ENCODE assay signal across 18 cellular contexts in the genomic region with DNA sequence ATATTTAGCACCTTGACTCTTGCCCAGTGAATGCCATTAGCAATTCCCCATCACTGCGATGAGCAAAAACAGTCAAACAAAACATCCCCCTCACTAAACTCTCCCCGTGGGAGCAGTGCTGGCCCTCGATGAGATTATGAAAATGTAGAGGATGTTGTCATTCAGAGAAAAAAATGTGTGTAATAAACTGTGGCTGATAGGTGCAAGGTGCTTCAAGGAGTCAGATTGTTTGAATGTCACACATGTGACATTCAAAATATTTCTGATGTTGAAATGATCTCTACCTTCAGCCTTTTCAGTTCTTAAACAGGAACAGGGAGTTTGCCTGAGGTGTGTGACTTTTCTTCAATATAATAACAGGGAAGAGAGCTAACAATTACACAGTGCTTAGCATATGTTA.
DNase-seq lines count a peak whose midpoint lies in the region; ATAC-seq and TF ChIP-seq lines count a peak whose summit lies in the region.
"Had no signal": no experiment of that assay in that cellular context is flagged by ENCODE, and none has a peak within 500 bp of the region (broad histone marks: within the 10 kb centered on the region; RNA-seq: fewer than 3 reads in every experiment).

No MANE protein-coding gene starts in this region.

- peaks cover 3% of the 10 kb centered on the region for H3K4me1 ChIP-seq in lower lobe of right lung
- H3K4me1 ChIP-seq in upper lobe of right lung: peaks cover 4% of the 10 kb centered on the region
- H3K4me1 ChIP-seq: Caco-2 had no signal

- H3K4me3 Mint-ChIP-seq in activated CD4-positive, alpha-beta T cell treated with anti-CD3 and anti-CD28 coated beads, Interleukin-2, amount 10 ng/mL, durations not matched to agents 24 days and 14 days: no peak overlapping the region
- H3K4me3 Mint-ChIP-seq: B cell; CD4-positive, alpha-beta T cell; CD8-positive, alpha-beta T cell had no signal

- no peaks in the 10 kb centered on the region for H3K36me3 Mint-ChIP-seq in activated CD4-positive, alpha-beta T cell treated with anti-CD3 and anti-CD28 coated beads, Interleukin-2, amount 10 ng/mL, durations not matched to agents 24 days and 14 days (ENCODE audit: low read depth)
- H3K36me3 Mint-ChIP-seq: CD8-positive, alpha-beta T cell had no signal

- no peaks in the 10 kb centered on the region for H3K36me3 ChIP-seq in lower lobe of right lung
- H3K36me3 ChIP-seq in upper lobe of right lung: no peaks in the 10 kb centered on the region
- H3K36me3 ChIP-seq: BLaER1 treated with 17β-estradiol and CSF1 and Interleukin-3, amounts not matched to agents 10 nM and 100 nM had no signal

- no peaks in the 10 kb centered on the region for H3K9me3 Mint-ChIP-seq in activated CD4-positive, alpha-beta T cell treated with anti-CD3 and anti-CD28 coated beads, Interleukin-2, amount 10 ng/mL, durations not matched to agents 24 days and 14 days
- H3K9me3 Mint-ChIP-seq: CD4-positive, alpha-beta T cell; CD8-positive, alpha-beta T cell had no signal

- no peak for TF ChIP-seq CTCF in lower lobe of right lung (IDR thresholded peaks at IDR 0.05)
- no peak for TF ChIP-seq CTCF in upper lobe of right lung (IDR thresholded peaks at IDR 0.05)

- intact Hi-C loops in activated CD4-positive, alpha-beta T cell treated with anti-CD3 and anti-CD28 coated beads, Interleukin-2, amount 10 ng/mL, durations not matched to agents 24 days and 14 days (cut with micrococcal nuclease): no loop called here
- intact Hi-C loops in lower lobe of right lung (cut with DNase I): no loop called here
- intact Hi-C loops in upper lobe of right lung (cut with DNase I): no loop called here

- H3K27me3 Mint-ChIP-seq in activated CD4-positive, alpha-beta T cell treated with anti-CD3 and anti-CD28 coated beads, Interleukin-2, amount 10 ng/mL, durations not matched to agents 24 days and 14 days: no peaks in the 10 kb centered on the region

- H3K4me3 ChIP-seq in lower lobe of right lung: no peak overlapping the region
- H3K4me3 ChIP-seq in upper lobe of right lung: no peak overlapping the region
- H3K4me3 ChIP-seq: A549; BLaER1 treated with 17β-estradiol and CSF1 and Interleukin-3, amounts not matched to agents 10 nM and 100 nM had no signal

- H3K27me3 ChIP-seq in lower lobe of right lung (ENCODE audit: low read depth) (no peaks in the 10 kb centered on the region), upper lobe of right lung (no peaks in the 10 kb centered on the region)
- H3K27me3 ChIP-seq: BLaER1 treated with 17β-estradiol and CSF1 and Interleukin-3, amounts not matched to agents 10 nM and 100 nM had no signal

- H3K9me3 ChIP-seq in lower lobe of right lung: no peaks in the 10 kb centered on the region
- H3K9me3 ChIP-seq in upper lobe of right lung: no peaks in the 10 kb centered on the region
- H3K9me3 ChIP-seq: A549; BLaER1 treated with 17β-estradiol and CSF1 and Interleukin-3, amounts not matched to agents 10 nM and 100 nM; Caco-2 had no signal

- no peak for TF ChIP-seq POLR2A in erythroblast (IDR thresholded peaks at IDR 0.05; ENCODE audit: low read length)

- H3K27ac Mint-ChIP-seq in activated CD4-positive, alpha-beta T cell treated with anti-CD3 and anti-CD28 coated beads, Interleukin-2, amount 10 ng/mL, durations not matched to agents 24 days and 14 days: no peak overlapping the region
- H3K27ac Mint-ChIP-seq: B cell; CD4-positive, alpha-beta T cell; CD8-positive, alpha-beta T cell had no signal

- H3K27ac ChIP-seq in lower lobe of right lung: no peak overlapping the region
- H3K27ac ChIP-seq in upper lobe of right lung: no peak overlapping the region
- H3K27ac ChIP-seq: 22Rv1; A549; BLaER1 treated with 17β-estradiol and CSF1 and Interleukin-3, amounts not matched to agents 10 nM and 100 nM; C4-2B had no signal

- peak; percentile 37 for DNase-seq in activated CD4-positive, alpha-beta T cell treated with anti-CD3 and anti-CD28 coated beads, Interleukin-2, amount 10 ng/mL, durations not matched to agents 24 days and 14 days
- no peak for DNase-seq in activated CD4-positive, alpha-beta T cell treated with anti-CD3 and anti-CD28 coated beads, Interleukin-2, amount 50 U/mL, for 4 hours
- DNase-seq in lower lobe of right lung (no peak), upper lobe of right lung (no peak), erythroblast (lab: John Stamatoyannopoulos, UW) (no peak)
- DNase-seq: AML-193; Caco-2; Calu3; CD4-positive, alpha-beta T cell; CD8-positive, alpha-beta T cell; DMS79 treated with DMSO at 0.1 percent for 48 hours; GF-D8 had no signal

- no peaks in the 10 kb centered on the region for H3K4me1 Mint-ChIP-seq in activated CD4-positive, alpha-beta T cell treated with anti-CD3 and anti-CD28 coated beads, Interleukin-2, amount 10 ng/mL, durations not matched to agents 24 days and 14 days
- H3K4me1 Mint-ChIP-seq: B cell had no signal

- ATAC-seq in lower lobe of right lung (peak; percentile 50 to 61), upper lobe of right lung (peak; percentile 70)
- no peak for ATAC-seq in activated CD4-positive, CD25-positive, alpha-beta regulatory T cell treated with anti-CD3 and anti-CD28 coated beads, Interleukin-2, amount 50 U/mL, for 24 hours
- ATAC-seq: A549; CD8-positive, alpha-beta T cell had no signal

Comparison
In these comparisons a context has a peak if more than half of its experiments do, and no peak if none do; other contexts are left out.
1. ATAC-seq: peak in lower lobe of right lung (2 of 2) and upper lobe of right lung (single experiment); none in activated CD4-positive, CD25-positive, alpha-beta regulatory T cell treated with anti-CD3 and anti-CD28 coated beads, Interleukin-2, amount 50 U/mL, for 24 hours (0 of 2).